Comparison of ENCODE assay signal across 9 cellular contexts in genomic region chr14:85471744-85472143, GRCh38. TPM values are rescaled to one million over a fixed set of nuclear protein-coding genes. Genes with fewer than 3 reads are reported as not detected.
A peak's percentile ranks its signal among the peaks of the same experiment; 100 is the strongest.
DNase-seq lines count a peak whose midpoint lies in the region; ATAC-seq, FAIRE-seq and TF ChIP-seq lines count a peak whose summit lies in the region.
"Had no signal": no experiment of that assay in that cellular context is flagged by ENCODE, and none has a peak within 500 bp of the region (broad histone marks: within the 10 kb centered on the region; RNA-seq: fewer than 3 reads in every experiment).

No MANE protein-coding gene starts in this region.

- no peak overlapping the region for H3K27ac ChIP-seq in IMR-90 (ENCODE audit: insufficient read depth, low read length)
- H3K27ac ChIP-seq in lower lobe of right lung: no peak overlapping the region
- no peak overlapping the region for H3K27ac ChIP-seq in CD8-positive, alpha-beta memory T cell (ENCODE audit: low read depth, low read length)
- H3K27ac ChIP-seq in small intestine (ENCODE audit: low read depth in 1 of 2, low read length in 1 of 2): no peak overlapping the region
- H3K27ac ChIP-seq in kidney (ENCODE audit: low read depth in 2 of 2, low read length in 2 of 2): no peak overlapping the region

- H4K20me1 ChIP-seq in IMR-90 (ENCODE audit: insufficient read depth, low read length): no peaks in the 10 kb centered on the region

- H3K14ac ChIP-seq in IMR-90 (replicated peaks; ENCODE audit: low read depth, low read length): no peak overlapping the region

- no peak overlapping the region for H3K23ac ChIP-seq in IMR-90 (ENCODE audit: low read depth, low read length)

- no peak overlapping the region for H3K4me3 Mint-ChIP-seq in CD8-positive, alpha-beta memory T cell

- peaks cover 0 to 5% (median 1%) of the 10 kb centered on the region in 5 donors for H3K9me3 Mint-ChIP-seq in CD8-positive, alpha-beta memory T cell

- no peak overlapping the region for H4K5ac ChIP-seq in IMR-90 (ENCODE audit: low read depth, low read length)

- H2BK5ac ChIP-seq in IMR-90 (ENCODE audit: low read depth, low read length, poor library complexity, severe bottlenecking): no peak overlapping the region

- H3K9me3 ChIP-seq in IMR-90 (ENCODE audit: control insufficient read depth, insufficient read depth, low read length) (no peaks in the 10 kb centered on the region), lower lobe of right lung (no peaks in the 10 kb centered on the region), small intestine (ENCODE audit: control insufficient read depth, low read depth) (no peaks in the 10 kb centered on the region), kidney (ENCODE audit: control insufficient read depth in 1 of 2, low read length in 2 of 2) (no peaks in the 10 kb centered on the region)
- H3K9me3 ChIP-seq in CD8-positive, alpha-beta memory T cell (ENCODE audit: low read length): no peaks in the 10 kb centered on the region

- H4K91ac ChIP-seq in IMR-90 (ENCODE audit: insufficient read depth, low read depth, low read length): no peak overlapping the region

- no peak for TF ChIP-seq RAD21 in IMR-90 (IDR thresholded peaks at IDR 0.05; ENCODE audit: low read length)

- no peak overlapping the region for H3K56ac ChIP-seq in IMR-90 (ENCODE audit: extremely low read depth, insufficient read depth, low read length)

- H3K4me1 Mint-ChIP-seq in CD8-positive, alpha-beta memory T cell: no peaks in the 10 kb centered on the region

- WGBS in IMR-90 (ENCODE audit: extremely low coverage in 2 of 2, insufficient read length in 1 of 2), 2 experiments: 7% methylated on average over 2 of the region's 4 CpGs; no CpG with 5 or more reads in 1 of the 2 experiments
- WGBS in small intestine, 3 donors: 25 to 31% (median 28%) methylated on average over 4 of the region's 4 CpGs

- peak; percentile 98 for ATAC-seq in IMR-90 (ENCODE audit: low read depth)
- peak; percentile 68 to 72 for ATAC-seq in lower lobe of right lung
- ATAC-seq in GM19023 (IDR thresholded peaks at IDR 0.05; ENCODE audit: unreplicated experiment): no peak

- in situ Hi-C loops in IMR-90 (cut with MboI; ENCODE audit: low sequenced_read_pairs): no loop called here

- CTCF ChIA-PET in IMR-90 (lab: Yijun Ruan, JAX): interaction anchor here (0.7 to 1.0 kb wide), 2 partner anchors 9 to 13 kb away, joined by 3 read pairs; no protein-coding TSS in a partner anchor
- CTCF ChIA-PET in CD8-positive, alpha-beta memory T cell (lab: Charles Lee): no interaction called here

- no peaks in the 10 kb centered on the region for H3K36me3 ChIP-seq in IMR-90 (ENCODE audit: control insufficient read depth, insufficient read depth, low read length)
- H3K36me3 ChIP-seq in bronchial epithelial cell (ENCODE audit: control insufficient read depth, insufficient read depth, low read length): no peaks in the 10 kb centered on the region
- H3K36me3 ChIP-seq in lower lobe of right lung: no peaks in the 10 kb centered on the region
- no peaks in the 10 kb centered on the region for H3K36me3 ChIP-seq in CD8-positive, alpha-beta memory T cell (ENCODE audit: insufficient read depth, low read length)
- H3K36me3 ChIP-seq in small intestine (ENCODE audit: control insufficient read depth in 2 of 2, insufficient read depth in 2 of 2, low read length in 2 of 2): no peaks in the 10 kb centered on the region
- H3K36me3 ChIP-seq in kidney (ENCODE audit: control insufficient read depth in 1 of 2, insufficient read depth in 2 of 2, low read length in 2 of 2): no peaks in the 10 kb centered on the region

- H3K4ac ChIP-seq in IMR-90 (ENCODE audit: low read depth, low read length): no peak overlapping the region

- H3K4me1 ChIP-seq in IMR-90 (ENCODE audit: control insufficient read depth, insufficient read depth, low read length) (peaks cover 2% of the 10 kb centered on the region; the same call in 1 of the 2 replicates), lower lobe of right lung (peaks cover 14% of the 10 kb centered on the region), small intestine (ENCODE audit: control insufficient read depth in 2 of 2, insufficient read depth in 1 of 2, low read depth in 1 of 2, low read length in 1 of 2) (no peaks in the 10 kb centered on the region), kidney (ENCODE audit: control insufficient read depth in 1 of 2, insufficient read depth in 1 of 2, low read depth in 1 of 2, low read length in 2 of 2) (no peaks in the 10 kb centered on the region)
- no peaks in the 10 kb centered on the region for H3K4me1 ChIP-seq in CD8-positive, alpha-beta memory T cell (ENCODE audit: insufficient read depth, low read length)

- dilution Hi-C loops in IMR-90 (cut with HindIII; ENCODE audit: low sequenced_read_pairs, unreplicated experiment): no loop called here

- H3K9ac ChIP-seq in IMR-90 (ENCODE audit: low read depth, low read length): no peak overlapping the region
- H3K9ac ChIP-seq in kidney (ENCODE audit: low read length in 2 of 2): no peak overlapping the region

- H3K9me1 ChIP-seq in IMR-90 (ENCODE audit: insufficient read depth, low read length): 0 out of 2 replicates have a peak, but pooled peaks cover 2% of the 10 kb centered on the region

- no peak overlapping the region for H3K4me2 ChIP-seq in IMR-90 (ENCODE audit: low read depth, low read length)

- H3K79me1 ChIP-seq in IMR-90 (ENCODE audit: low read depth in 1 of 2, low read length in 2 of 2): no peaks in the 10 kb centered on the region

- H2BK15ac ChIP-seq in IMR-90 (ENCODE audit: low read depth, low read length): no peak overlapping the region

- H2AK9ac ChIP-seq in IMR-90 (replicated peaks; ENCODE audit: low read depth, low read length, poor library complexity): no peak overlapping the region

- no peaks in the 10 kb centered on the region for H3K27me3 Mint-ChIP-seq in CD8-positive, alpha-beta memory T cell

- no peak overlapping the region for H2AK5ac ChIP-seq in IMR-90 (ENCODE audit: low read depth, low read length)

- H3K27me3 ChIP-seq in IMR-90 (ENCODE audit: control insufficient read depth, insufficient read depth, low read length): no peaks in the 10 kb centered on the region
- no peaks in the 10 kb centered on the region for H3K27me3 ChIP-seq in bronchial epithelial cell (ENCODE audit: control insufficient read depth, insufficient read depth, low read length)
- no peaks in the 10 kb centered on the region for H3K27me3 ChIP-seq in lower lobe of right lung (ENCODE audit: low read depth)
- no peaks in the 10 kb centered on the region for H3K27me3 ChIP-seq in CD8-positive, alpha-beta memory T cell (ENCODE audit: insufficient read depth, low read length, poor library complexity, severe bottlenecking)
- no peaks in the 10 kb centered on the region for H3K27me3 ChIP-seq in small intestine (ENCODE audit: control insufficient read depth in 2 of 2, insufficient read depth in 2 of 2, low read length in 2 of 2)

- DNase-seq in AG10803 (ENCODE audit: low read depth): peak; percentile 92
- peak; percentile 94 for DNase-seq in IMR-90
- peak; percentile 95 for DNase-seq in bronchial epithelial cell (ENCODE audit: low read depth)
- no peak for DNase-seq in lower lobe of right lung
- no peak for DNase-seq in CD8-positive, alpha-beta memory T cell
- no peak for DNase-seq in small intestine
- no peak for DNase-seq in kidney
- DNase-seq: stimulated activated CD4-positive, alpha-beta T cell treated with anti-CD3 and anti-CD28 coated beads, Interleukin-1b, Interleukin-23, amount 100 ng/mL, for 48 hours had no signal

- H2BK120ac ChIP-seq in IMR-90 (ENCODE audit: low read depth, low read length): no peak overlapping the region

- no TSS peak for BruUV-seq in IMR-90 (replicated peaks; lab: Mats Ljungman, UMichigan)

- no peaks in the 10 kb centered on the region for H3K36me3 Mint-ChIP-seq in CD8-positive, alpha-beta memory T cell

- H2AFZ ChIP-seq in IMR-90 (replicated peaks; ENCODE audit: low read length, poor library complexity): no peak overlapping the region

- H3K27ac Mint-ChIP-seq in CD8-positive, alpha-beta memory T cell: no peak overlapping the region

- H2BK20ac ChIP-seq in IMR-90 (ENCODE audit: low read depth, low read length): no peak overlapping the region

- TF ChIP-seq POLR2A in IMR-90 (IDR thresholded peaks at IDR 0.05; ENCODE audit: low read depth, low read length): no peak

- H4K8ac ChIP-seq in IMR-90 (ENCODE audit: low read depth in 2 of 2, low read length in 2 of 2): no peak overlapping the region

- no peak for FAIRE-seq in bronchial epithelial cell (lab: Jason Lieb, UNC)
- FAIRE-seq in small intestine (lab: Jason Lieb, UNC): no peak
- no peak for FAIRE-seq in kidney (lab: Jason Lieb, UNC)

- no peak for TF ChIP-seq CTCF in AG10803 (conservative IDR thresholded peaks at IDR 0.05; ENCODE audit: low read length)
- no peak for TF ChIP-seq CTCF in IMR-90 (conservative IDR thresholded peaks at IDR 0.05; ENCODE audit: low read depth, low read length)
- TF ChIP-seq CTCF in bronchial epithelial cell (IDR thresholded peaks at IDR 0.05; ENCODE audit: insufficient read depth, low read length, severe bottlenecking): no peak
- TF ChIP-seq CTCF in lower lobe of right lung (IDR thresholded peaks at IDR 0.05): no peak
- no peak for TF ChIP-seq CTCF in kidney (IDR thresholded peaks at IDR 0.05; ENCODE audit: borderline replicate concordance, extremely low read depth, insufficient read depth)

- no peak overlapping the region for H3K18ac ChIP-seq in IMR-90 (ENCODE audit: low read depth, low read length)

- POLR2A ChIA-PET in IMR-90 (lab: Charles Lee; ENCODE audit: unreplicated experiment): no interaction called here
- POLR2A ChIA-PET in CD8-positive, alpha-beta memory T cell (lab: Charles Lee): no interaction called here

- intact Hi-C loops in IMR-90 (cut with micrococcal nuclease): no loop called here
- intact Hi-C loops in lower lobe of right lung (cut with DNase I): no loop called here
- intact Hi-C loops in kidney (cut with DNase I): no loop called here

- H3K4me3 ChIP-seq in AG10803 (ENCODE audit: low read length) (no peak overlapping the region), IMR-90 (ENCODE audit: insufficient read depth, low read depth, low read length) (no peak overlapping the region), bronchial epithelial cell (ENCODE audit: low read depth, low read length) (no peak overlapping the region), lower lobe of right lung (no peak overlapping the region), small intestine (ENCODE audit: low read depth in 1 of 2, low read length in 2 of 2) (no peak overlapping the region), kidney (ENCODE audit: low read length in 2 of 2) (no peak overlapping the region)
- no peak overlapping the region for H3K4me3 ChIP-seq in CD8-positive, alpha-beta memory T cell (ENCODE audit: low read length)

TF ChIP-seq in IMR-90, 13 proteins besides CTCF, POLR2A, EP300 and RAD21 (continues in another document):
- no peak for TF ChIP-seq CEBPB (IDR thresholded peaks at IDR 0.05; ENCODE audit: low read depth, low read length)

RNA-seq across cellular contexts. Expression of gene FLRT2, which starts 58.2 kb away (rescaled TPM):
- 11.1 and 13.1 TPM in 2 replicates for total RNA-seq in IMR-90 (2012; rRNA removed)
- 8.8 and 10.2 TPM in 2 replicates for polyA plus RNA-seq in IMR-90 (2012; rRNA removed)
- 3.2 and 4.0 TPM in 2 replicates for polyA plus RNA-seq in IMR-90 (2012; cell fraction: cytosol; rRNA removed)
- 12.2 and 48.3 TPM in 2 replicates for polyA plus RNA-seq in IMR-90 (2012; cell fraction: nucleus; rRNA removed; ENCODE audit: low replicate concordance)
- 7.1 and 14.8 TPM in 2 replicates for total RNA-seq in bronchial epithelial cell
- total RNA-seq in lower lobe of right lung: 14.3 TPM
- total RNA-seq in CD8-positive, alpha-beta memory T cell: not detected
- polyA plus RNA-seq in CD8-positive, alpha-beta memory T cell: not detected
- polyA plus RNA-seq in small intestine: 1 to 10 TPM in 1 of 3 donors, under 1 TPM in 1, not detected in 1; under 0.01 to 2.7 TPM
- 16.6 TPM for total RNA-seq in kidney
- polyA plus RNA-seq in kidney (ENCODE audit: insufficient read depth, low read depth, low replicate concordance): 1.2 TPM

Comparison
In these comparisons a context has a peak if more than half of its experiments do, and no peak if none do; other contexts are left out.
1. DNase-seq: peak in AG10803 (single experiment), IMR-90 (single experiment) and bronchial epithelial cell (single experiment); none in lower lobe of right lung (single experiment), CD8-positive, alpha-beta memory T cell (0 of 5), small intestine (single experiment) and kidney (single experiment).